Comparison of ENCODE assay signal across 10 cellular contexts in genomic region chr3:112813723-112814171, GRCh38. TPM values are rescaled to one million over a fixed set of nuclear protein-coding genes. Genes with fewer than 3 reads are reported as not detected.
DNase-seq lines count a peak whose midpoint lies in the region; ATAC-seq and TF ChIP-seq lines count a peak whose summit lies in the region.
"Had no signal": no experiment of that assay in that cellular context is flagged by ENCODE, and none has a peak within 500 bp of the region (broad histone marks: within the 10 kb centered on the region; RNA-seq: fewer than 3 reads in every experiment).

No MANE protein-coding gene starts in this region.

- no peak overlapping the region for H3K56ac ChIP-seq in H9 (ENCODE audit: insufficient read length, low read depth, low read length)

- no peak overlapping the region for H3K4me3 ChIP-seq in lower lobe of right lung

- WGBS in H9 (ENCODE audit: extremely low coverage, insufficient read length, low lambda C conversion rate): 100% methylated on average over 1 of the region's 2 CpGs

- no peak overlapping the region for H3K18ac ChIP-seq in H9 (ENCODE audit: insufficient read length, low read depth, low read length)

- H3K9me3 Mint-ChIP-seq in H9: peaks cover under 1 to 1% of the 10 kb centered on the region in 2 experiments; a peak in 1 of 5 replicates

- no peak overlapping the region for H4K5ac ChIP-seq in H9 (ENCODE audit: insufficient read length, low read depth, low read length)

- POLR2A ChIA-PET in HEK293T (lab: Yijun Ruan, JAX): interaction anchor here (0.9 to 1.0 kb wide), 3 partner anchors 79 to 171 kb away, joined by 3 to 4 read pairs (median 3); no protein-coding TSS in a partner anchor

- H3K4me3 Mint-ChIP-seq in H9: no peak overlapping the region

- ATAC-seq in GM18511 (IDR thresholded peaks at IDR 0.05; ENCODE audit: unreplicated experiment) (peak; percentile 80), HG02759 (IDR thresholded peaks at IDR 0.05; ENCODE audit: unreplicated experiment) (peak; percentile 79), lower lobe of right lung (peak; percentile 70 to 85)

- intact Hi-C loops in lower lobe of right lung (cut with DNase I): no loop called here

- H3K27ac ChIP-seq in lower lobe of right lung: no peak overlapping the region
- no peak overlapping the region for H3K27ac ChIP-seq in H9 (ENCODE audit: insufficient read length, low read depth, low read length)

- no peak overlapping the region for H3K4ac ChIP-seq in H9 (ENCODE audit: low read depth, low read length)

- H2BK20ac ChIP-seq in H9 (ENCODE audit: low read depth, low read length, poor library complexity, severe bottlenecking): no peak overlapping the region

- no peak overlapping the region for H2BK12ac ChIP-seq in H9 (ENCODE audit: insufficient read length, low read depth, low read length)

- no peak overlapping the region for H4K8ac ChIP-seq in H9 (replicated peaks; ENCODE audit: insufficient read length, low read depth, low read length)

- H3K4me1 ChIP-seq in lower lobe of right lung: peaks cover 17% of the 10 kb centered on the region
- no peaks in the 10 kb centered on the region for H3K4me1 ChIP-seq in H9 (ENCODE audit: insufficient read depth, low read length)

- no peak overlapping the region for H3K4me2 ChIP-seq in H9 (ENCODE audit: insufficient read depth, insufficient read length, low read length)

- no peak overlapping the region for H2AK5ac ChIP-seq in H9 (ENCODE audit: insufficient read length, low read length)

- no peak overlapping the region for H3K23ac ChIP-seq in H9 (ENCODE audit: insufficient read length, low read depth, low read length)

- H3K4me1 Mint-ChIP-seq in H9: peaks cover 7 to 12% of the 10 kb centered on the region in 2 experiments

- H3K79me1 ChIP-seq in H9 (ENCODE audit: insufficient read depth, low read depth, low read length, poor library complexity, severe bottlenecking): no peaks in the 10 kb centered on the region

- H3K27me3 ChIP-seq in lower lobe of right lung (ENCODE audit: low read depth) (no peaks in the 10 kb centered on the region), H9 (ENCODE audit: insufficient read depth, low read length) (no peaks in the 10 kb centered on the region)

- H3K27me3 Mint-ChIP-seq in H9 (ENCODE audit: low read depth): no peaks in the 10 kb centered on the region

- H2AFZ ChIP-seq in H9 (ENCODE audit: low read length): no peak overlapping the region

- H4K91ac ChIP-seq in H9 (ENCODE audit: insufficient read length, low read depth, low read length): no peak overlapping the region

- H3K36me3 Mint-ChIP-seq in H9 (ENCODE audit: insufficient read depth in 1 of 3, low read depth in 3 of 3): no peaks in the 10 kb centered on the region; a peak in 1 of 7 replicates

- no peak overlapping the region for H2BK15ac ChIP-seq in H9 (ENCODE audit: low read depth, low read length)

- H3K9me3 ChIP-seq in lower lobe of right lung (no peaks in the 10 kb centered on the region), H9 (ENCODE audit: control insufficient read depth, low read depth, low read length) (no peaks in the 10 kb centered on the region)

- H3K14ac ChIP-seq in H9 (ENCODE audit: insufficient read depth, low read length): no peak overlapping the region

- no peak overlapping the region for H3K9ac ChIP-seq in H9 (ENCODE audit: extremely low read depth, insufficient read length, low read length)

- DNase-seq in RPMI8226 (peak; percentile 86), lower lobe of right lung (peak; percentile 51), NCI-H187 (lab: John Stamatoyannopoulos, UW) (no peak), H9 (no peak), HEK293T (ENCODE audit: extremely low spot score) (no peak)
- DNase-seq in stimulated activated CD8-positive, alpha-beta memory T cell treated with anti-CD3 and anti-CD28 coated beads, Interleukin-4, amount 100 ng/mL, for 48 hours: no peak

- H3K79me2 ChIP-seq in H9 (ENCODE audit: insufficient read depth, low read length): no peaks in the 10 kb centered on the region

- H2BK120ac ChIP-seq in H9 (ENCODE audit: low read depth, low read length, poor library complexity, severe bottlenecking): no peak overlapping the region

- H3K36me3 ChIP-seq in lower lobe of right lung: no peaks in the 10 kb centered on the region

- CTCF ChIA-PET in HEK293T (lab: Yijun Ruan, JAX): interaction anchor here (0.6 to 2.0 kb wide), 10 partner anchors 77 to 232 kb away, joined by 3 to 15 read pairs (median 4); partner anchors contain the start of gene CCDC80

- no peaks in the 10 kb centered on the region for H4K20me1 ChIP-seq in H9 (ENCODE audit: control insufficient read depth, insufficient read depth, insufficient read length)

- H3K23me2 ChIP-seq in H9 (ENCODE audit: insufficient read length, low read depth, low read length, poor library complexity, severe bottlenecking): no peaks in the 10 kb centered on the region

- H2BK5ac ChIP-seq in H9 (ENCODE audit: insufficient read length, low read length): no peak overlapping the region

- no peak overlapping the region for H3K27ac Mint-ChIP-seq in H9

- H3T11ph ChIP-seq in H9 (ENCODE audit: low read length): no peak overlapping the region

- no peak for TF ChIP-seq CTCF in lower lobe of right lung (IDR thresholded peaks at IDR 0.05)
- no peak for TF ChIP-seq CTCF in H9 (conservative IDR thresholded peaks at IDR 0.05)

TF ChIP-seq in HEK293T, 16 proteins besides CTCF, POLR2A, EP300 and RAD21:
- TF ChIP-seq L3MBTL2 (conservative IDR thresholded peaks at IDR 0.05): no peak
- TF ChIP-seq ARNT (IDR thresholded peaks at IDR 0.05): no peak
- TF ChIP-seq FOXK2 (IDR thresholded peaks at IDR 0.05): no peak
- no peak for TF ChIP-seq ZNF384 (IDR thresholded peaks at IDR 0.05)
- no peak for TF ChIP-seq FOXM1 (IDR thresholded peaks at IDR 0.05; ENCODE audit: borderline replicate concordance)
- TF ChIP-seq CTBP1 (IDR thresholded peaks at IDR 0.05; ENCODE audit: borderline replicate concordance): no peak
- TF ChIP-seq NFRKB (IDR thresholded peaks at IDR 0.05): no peak
- no peak for TF ChIP-seq FOXA1 (IDR thresholded peaks at IDR 0.05)
- TF ChIP-seq HDGF (IDR thresholded peaks at IDR 0.05; ENCODE audit: borderline replicate concordance): no peak
- TF ChIP-seq BHLHE40 (IDR thresholded peaks at IDR 0.05; ENCODE audit: borderline replicate concordance): no peak
- TF ChIP-seq SP1 (IDR thresholded peaks at IDR 0.05): no peak
- TF ChIP-seq LEF1 (IDR thresholded peaks at IDR 0.05; ENCODE audit: borderline replicate concordance): no peak
- no peak for TF ChIP-seq PKNOX1 (IDR thresholded peaks at IDR 0.05)
- TF ChIP-seq SUZ12 (IDR thresholded peaks at IDR 0.05): no peak
- TF ChIP-seq TARDBP (IDR thresholded peaks at IDR 0.05): no peak
- TF ChIP-seq ELF4 (IDR thresholded peaks at IDR 0.05): no peak

RNA-seq across cellular contexts. Expression of gene CD200R1L, which starts 32.9 kb away (rescaled TPM):
- not detected for total RNA-seq in lower lobe of right lung
- not detected in 2 replicates for total RNA-seq in H9 (2021)
- total RNA-seq: dermis microvascular lymphatic vessel endothelial cell, LHCN-M2 had no signal

Comparison
In these comparisons a context has a peak if more than half of its experiments do, and no peak if none do; other contexts are left out.
1. DNase-seq: peak in RPMI8226 (single experiment) and lower lobe of right lung (single experiment); none in stimulated activated CD8-positive, alpha-beta memory T cell treated with anti-CD3 and anti-CD28 coated beads, Interleukin-4, amount 100 ng/mL, for 48 hours (single experiment), NCI-H187 (0 of 2), H9 (single experiment) and HEK293T (single experiment).
2. Peak in every context shown above with its lines, with median percentiles within 50 percentile points of each other: ATAC-seq.